Comparison of ENCODE assay signal across 19 cellular contexts in genomic region chr18:44143054-44143453, GRCh38.
DNase-seq lines count a peak whose midpoint lies in the region; ATAC-seq, FAIRE-seq and TF ChIP-seq lines count a peak whose summit lies in the region.
"Had no signal": no experiment of that assay in that cellular context is flagged by ENCODE, and none has a peak within 500 bp of the region (broad histone marks: within the 10 kb centered on the region; RNA-seq: fewer than 3 reads in every experiment).

No MANE protein-coding gene starts in this region.

- POLR2A ChIA-PET in SK-N-SH (lab: Yijun Ruan, JAX) = no interaction called here

- H3K4me1 ChIP-seq in SK-N-SH (ENCODE audit: control insufficient read depth in 1 of 2, insufficient read depth in 2 of 2, low read depth in 1 of 2, low read length in 1 of 2) (no peaks in the 10 kb centered on the region; a peak in 1 of 4 replicates), kidney (ENCODE audit: control insufficient read depth in 1 of 2, insufficient read depth in 1 of 2, low read depth in 1 of 2, low read length in 2 of 2) (peaks cover 0 to 2% of the 10 kb centered on the region in 2 donors), mesenchymal stem cell (ENCODE audit: control insufficient read depth, insufficient read depth, low read depth, low read length) (no peaks in the 10 kb centered on the region)
- H3K4me1 ChIP-seq: BLaER1 had no signal

- H3K4ac ChIP-seq in mesenchymal stem cell (ENCODE audit: low read depth in 1 of 2, low read length in 2 of 2) = no peak overlapping the region

- no peaks in the 10 kb centered on the region for H3K79me2 ChIP-seq in SK-N-SH (ENCODE audit: insufficient read depth)

- CTCF ChIA-PET in SK-N-SH (lab: Yijun Ruan, JAX) = interaction anchor here (1.3 kb wide), 1 partner anchor 12 kb away, joined by 5 read pairs; no protein-coding TSS in a partner anchor

- peak; percentile 23 for FAIRE-seq in kidney (lab: Jason Lieb, UNC)
- FAIRE-seq: GM12878 had no signal

- in situ Hi-C loops in ACHN (cut with HindIII; ENCODE audit: low pct_ligation_motif_present, low pct_unique_long_range_greater_than_20kb, low sequenced_read_pairs) = no loop called here

- H3K23ac ChIP-seq in mesenchymal stem cell (ENCODE audit: low read length in 2 of 2) = no peak overlapping the region

- no peaks in the 10 kb centered on the region for H4K20me1 ChIP-seq in SK-N-SH (ENCODE audit: insufficient read depth)
- H4K20me1 ChIP-seq: BLaER1 had no signal

- no peak overlapping the region for H2AFZ ChIP-seq in SK-N-SH (ENCODE audit: low read depth)
- H2AFZ ChIP-seq in mesenchymal stem cell (ENCODE audit: low read depth, low read length) = no peak overlapping the region
- H2AFZ ChIP-seq: GM23338 had no signal

- intact Hi-C loops in kidney (cut with DNase I) = no loop called here

- no peak overlapping the region for H2BK5ac ChIP-seq in mesenchymal stem cell (ENCODE audit: low read depth, low read length, poor library complexity, severe bottlenecking)

- H3K4me2 ChIP-seq in SK-N-SH (no peak overlapping the region), mesenchymal stem cell (ENCODE audit: low read length, poor library complexity, severe bottlenecking) (no peak overlapping the region)
- H3K4me2 ChIP-seq: BLaER1, GM23338 had no signal

- H2BK120ac ChIP-seq in mesenchymal stem cell (ENCODE audit: low read depth, low read length) = no peak overlapping the region

- no peak overlapping the region for H4K91ac ChIP-seq in mesenchymal stem cell (ENCODE audit: low read length)

- DNase-seq in ACHN (peak; percentile 44), SK-N-SH (no peak), kidney (no peak), mesenchymal stem cell (no peak), DMS153 treated with DMSO at 0.1 percent for 48 hours (lab: John Stamatoyannopoulos, UW; ENCODE audit: unreplicated experiment) (no peak), NCI-H345 treated with DMSO at 0.1 percent for 48 hours (lab: John Stamatoyannopoulos, UW; ENCODE audit: unreplicated experiment) (no peak), NCI-H446 treated with DMSO at 0.1 percent for 48 hours (lab: John Stamatoyannopoulos, UW) (no peak)
- DNase-seq: AML-193; Calu3; CD4-positive, CD25-positive, alpha-beta regulatory T cell; DMS 273 treated with DMSO at 0.1 percent for 48 hours; DMS79; H7 had no signal

- H2AK5ac ChIP-seq in mesenchymal stem cell (ENCODE audit: low read length, severe bottlenecking) = no peak overlapping the region

- H3K27ac ChIP-seq in SK-N-SH (ENCODE audit: low read depth in 2 of 2, low read length in 1 of 2) (peak overlapping the region in 1 of 2 experiments; percentile 39; a peak in 3 of 4 replicates), kidney (ENCODE audit: low read depth in 2 of 2, low read length in 2 of 2) (no peak overlapping the region), mesenchymal stem cell (ENCODE audit: low read length, poor library complexity, severe bottlenecking) (peak overlapping the region; percentile 59)
- H3K27ac ChIP-seq: 22Rv1, BLaER1, HL-60 had no signal

- H3K18ac ChIP-seq in mesenchymal stem cell (ENCODE audit: low read depth in 1 of 2, low read length in 2 of 2) = no peak overlapping the region

- H3K9me3 ChIP-seq in SK-N-SH (no peaks in the 10 kb centered on the region), kidney (ENCODE audit: control insufficient read depth in 1 of 2, low read length in 2 of 2) (no peaks in the 10 kb centered on the region), mesenchymal stem cell (ENCODE audit: control insufficient read depth, low read length) (no peaks in the 10 kb centered on the region)
- H3K9me3 ChIP-seq: BLaER1 had no signal

- no peak overlapping the region for H3K14ac ChIP-seq in mesenchymal stem cell (ENCODE audit: low read length in 2 of 2)

- TF ChIP-seq EP300 in SK-N-SH (IDR thresholded peaks at IDR 0.05; ENCODE audit: borderline replicate concordance in 1 of 2, low read depth in 1 of 2, low read length in 1 of 2) = peak; percentile 75 to 99

- no peak overlapping the region for H2BK12ac ChIP-seq in mesenchymal stem cell (ENCODE audit: low read length in 2 of 2)

- H3K27me3 ChIP-seq in SK-N-SH (ENCODE audit: insufficient read depth) (no peaks in the 10 kb centered on the region), mesenchymal stem cell (ENCODE audit: control insufficient read depth in 1 of 2, insufficient read depth in 1 of 2, low read length in 2 of 2) (no peaks in the 10 kb centered on the region)
- H3K27me3 ChIP-seq: BLaER1 had no signal

- no peaks in the 10 kb centered on the region for H3K79me1 ChIP-seq in mesenchymal stem cell (replicated peaks; ENCODE audit: low read length, poor library complexity, severe bottlenecking)

- H3F3A ChIP-seq in SK-N-SH (replicated peaks; ENCODE audit: insufficient read depth) = no peaks in the 10 kb centered on the region

- H2BK15ac ChIP-seq in mesenchymal stem cell (ENCODE audit: low read depth, poor library complexity, severe bottlenecking) = no peak overlapping the region

- no peak overlapping the region for H4K8ac ChIP-seq in mesenchymal stem cell (ENCODE audit: low read length)

- H3K36me3 ChIP-seq in SK-N-SH (replicated peaks in 1 of 2; ENCODE audit: control insufficient read depth in 1 of 2, insufficient read depth in 2 of 2, low read length in 1 of 2) = no peaks in the 10 kb centered on the region
- no peaks in the 10 kb centered on the region for H3K36me3 ChIP-seq in kidney (ENCODE audit: control insufficient read depth in 1 of 2, insufficient read depth in 2 of 2, low read length in 2 of 2)
- no peaks in the 10 kb centered on the region for H3K36me3 ChIP-seq in mesenchymal stem cell (ENCODE audit: control insufficient read depth in 1 of 2, insufficient read depth in 2 of 2, low read depth in 1 of 2, low read length in 2 of 2)
- H3K36me3 ChIP-seq: BLaER1 had no signal

- no peak for TF ChIP-seq RAD21 in SK-N-SH (IDR thresholded peaks at IDR 0.05; ENCODE audit: low read length)

- H3K9me2 ChIP-seq in SK-N-SH = no peaks in the 10 kb centered on the region

- H3K9ac ChIP-seq in SK-N-SH (no peak overlapping the region), kidney (ENCODE audit: low read length in 2 of 2) (no peak overlapping the region), mesenchymal stem cell (ENCODE audit: low read length) (no peak overlapping the region)
- H3K9ac ChIP-seq: BLaER1 had no signal

- H3K4me3 ChIP-seq in SK-N-SH (ENCODE audit: low read depth in 2 of 2, low read length in 1 of 2) = no peak overlapping the region
- H3K4me3 ChIP-seq in kidney (ENCODE audit: low read length in 2 of 2) = no peak overlapping the region
- H3K4me3 ChIP-seq in mesenchymal stem cell (ENCODE audit: insufficient read depth in 1 of 2, low read depth in 1 of 2, low read length in 2 of 2) = no peak overlapping the region
- H3K4me3 ChIP-seq: BLaER1, GM12878, GM23338 had no signal

- ATAC-seq in HG03460 (IDR thresholded peaks at IDR 0.05; ENCODE audit: unreplicated experiment) = no peak
- ATAC-seq: GM12878, GM23338 had no signal

- no peak for TF ChIP-seq CTCF in SK-N-SH (IDR thresholded peaks at IDR 0.05)
- TF ChIP-seq CTCF in kidney (IDR thresholded peaks at IDR 0.05; ENCODE audit: borderline replicate concordance, extremely low read depth, insufficient read depth) = no peak

TF ChIP-seq in SK-N-SH, 30 proteins besides CTCF, POLR2A, EP300 and RAD21 (continues in another document):
- TF ChIP-seq USF1 (IDR thresholded peaks at IDR 0.05; ENCODE audit: borderline replicate concordance, low read depth) (no peak), FOSL2 (IDR thresholded peaks at IDR 0.05; ENCODE audit: borderline replicate concordance, low read depth) (peak; percentile 71; the same call in 1 of the 2 replicates), TCF12 (IDR thresholded peaks at IDR 0.05) (peak; percentile 98), ZBTB33 (IDR thresholded peaks at IDR 0.05; ENCODE audit: borderline replicate concordance, low read depth) (no peak; the same call in 1 of the 2 replicates), PBX3 (IDR thresholded peaks at IDR 0.05) (peak; percentile 97), SIN3A (IDR thresholded peaks at IDR 0.05; ENCODE audit: borderline replicate concordance, low read depth, low read length) (no peak), TEAD4 (IDR thresholded peaks at IDR 0.05; ENCODE audit: borderline replicate concordance, insufficient read depth) (peak; percentile 100), RFX5 (IDR thresholded peaks at IDR 0.05; ENCODE audit: low read length) (no peak), YY1 (IDR thresholded peaks at IDR 0.05; ENCODE audit: low read depth) (0 out of 2 replicates have a peak, but pooled peaks have one; percentile 14), MEF2A (IDR thresholded peaks at IDR 0.05; ENCODE audit: borderline replicate concordance, low read depth) (peak; percentile 58; the same call in 1 of the 2 replicates)
